In the genomic region with DNA sequence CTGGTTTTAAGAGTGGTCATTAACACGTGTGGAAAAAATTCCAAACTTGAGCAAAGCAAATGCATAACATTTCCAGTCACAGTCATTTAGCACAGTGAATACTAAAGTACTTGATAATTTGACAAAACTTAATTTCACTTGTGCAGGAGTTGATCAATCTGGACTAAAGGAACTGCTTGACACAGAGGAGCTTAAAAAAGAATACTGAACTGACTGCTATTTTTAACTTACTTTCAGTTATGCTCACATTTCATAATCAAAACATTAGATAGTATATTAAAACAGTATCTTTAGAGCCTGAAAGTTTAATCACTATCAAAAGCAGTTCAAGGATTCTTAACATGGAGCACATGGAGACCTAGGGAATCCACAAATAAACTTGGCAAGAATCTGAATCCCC, we compare ENCODE assay signal across 13 cellular contexts. TPM values are rescaled to one million over a fixed set of nuclear protein-coding genes. Genes with fewer than 3 reads are reported as not detected.
A peak's percentile ranks its signal among the peaks of the same experiment; 100 is the strongest.
DNase-seq lines count a peak whose midpoint lies in the region; ATAC-seq and TF ChIP-seq lines count a peak whose summit lies in the region.
"Had no signal": no experiment of that assay in that cellular context is flagged by ENCODE, and none has a peak within 500 bp of the region (broad histone marks: within the 10 kb centered on the region; RNA-seq: fewer than 3 reads in every experiment).

No MANE protein-coding gene starts in this region.

- H3K36me3 Mint-ChIP-seq in activated T-cell treated with anti-CD3 and anti-CD28 coated beads, Interleukin-2, amount 50 U/mL, for 24 hours (ENCODE audit: low read depth) = peaks cover 41% of the 10 kb centered on the region
- H3K36me3 Mint-ChIP-seq in activated CD4-positive, alpha-beta memory T cell treated with anti-CD3 and anti-CD28 coated beads for 36 hours = peaks cover 2% of the 10 kb centered on the region

- POLR2A ChIA-PET in activated CD4-positive, alpha-beta memory T cell treated with anti-CD3 and anti-CD28 coated beads for 36 hours (lab: Charles Lee) = interaction anchor here (1.0 to 1.1 kb wide), 2 partner anchors 8 to 15 kb away, joined by 3 to 4 read pairs; no protein-coding TSS in a partner anchor

- TF ChIP-seq CTCF in left lung (IDR thresholded peaks at IDR 0.05) (no peak), transverse colon (IDR thresholded peaks at IDR 0.05) (no peak)

- H3K36me3 ChIP-seq in left lung (no peaks in the 10 kb centered on the region), transverse colon (no peaks in the 10 kb centered on the region)
- H3K36me3 ChIP-seq: colonic mucosa had no signal

- TF ChIP-seq POLR2A in transverse colon (IDR thresholded peaks at IDR 0.05) = no peak

- no peak for TF ChIP-seq EP300 in transverse colon (IDR thresholded peaks at IDR 0.05; ENCODE audit: low read depth)

- H3K27me3 ChIP-seq in left lung (no peaks in the 10 kb centered on the region), transverse colon (no peaks in the 10 kb centered on the region)
- H3K27me3 ChIP-seq: colonic mucosa had no signal

- peak; percentile 9 for ATAC-seq in left lung
- no peak for ATAC-seq in HG02852 (IDR thresholded peaks at IDR 0.05; ENCODE audit: unreplicated experiment)
- ATAC-seq in HG03378 (IDR thresholded peaks at IDR 0.05; ENCODE audit: unreplicated experiment) = no peak
- ATAC-seq: naive thymus-derived CD4-positive, alpha-beta T cell had no signal

- peaks cover 0 to 72% of the 10 kb centered on the region in 2 donors for H3K4me1 ChIP-seq in left lung
- peaks cover 0 to 68% (median 18%) of the 10 kb centered on the region in 4 donors for H3K4me1 ChIP-seq in transverse colon

- 30 to 42% methylated on average over 1 of the region's 1 CpG for WGBS in transverse colon (ENCODE audit: low coverage in 1 of 2), 2 donors

- no peak overlapping the region for H3K4me3 Mint-ChIP-seq in activated T-cell treated with anti-CD3 and anti-CD28 coated beads, Interleukin-2, amount 50 U/mL, for 24 hours
- no peak overlapping the region for H3K4me3 Mint-ChIP-seq in activated CD4-positive, alpha-beta memory T cell treated with anti-CD3 and anti-CD28 coated beads for 36 hours
- H3K4me3 Mint-ChIP-seq: activated naive CD8-positive, alpha-beta T cell treated with anti-CD3 and anti-CD28 coated beads for 36 hours had no signal

- no peak overlapping the region for H3K27ac ChIP-seq in left lung
- peak overlapping the region in 3 of 4 donors; percentile 18 to 43 (median 22) for H3K27ac ChIP-seq in transverse colon
- H3K27ac ChIP-seq: colonic mucosa had no signal

- no peak for DNase-seq in activated T-cell treated with anti-CD3 and anti-CD28 coated beads, Interleukin-2, amount 50 U/mL, for 24 hours
- DNase-seq in activated T-cell treated with anti-CD3 and anti-CD28 coated beads, Interleukin-2, amount 50 U/mL, for 1 hour = no peak
- DNase-seq in amniotic epithelial cell (ENCODE audit: low read depth) (peak; percentile 24), left lung (no peak), transverse colon (no peak)
- DNase-seq in activated CD4-positive, alpha-beta memory T cell treated with anti-CD3 and anti-CD28 coated beads for 36 hours = no peak
- DNase-seq: activated naive CD8-positive, alpha-beta T cell treated with anti-CD3 and anti-CD28 coated beads for 36 hours; colonic mucosa; naive thymus-derived CD4-positive, alpha-beta T cell; NCI-H446; RPMI8226 had no signal

- CTCF ChIA-PET in activated CD4-positive, alpha-beta memory T cell treated with anti-CD3 and anti-CD28 coated beads for 36 hours (lab: Charles Lee) = interaction anchor here (1.1 to 6.3 kb wide), 3 partner anchors 9 to 26 kb away, joined by 3 to 72 read pairs (median 5); no protein-coding TSS in a partner anchor

- in situ Hi-C loops in transverse colon (cut with MboI; ENCODE audit: low pct_ligation_motif_present in 1 of 4, low pct_unique_long_range_greater_than_20kb in 1 of 4, low sequenced_read_pairs in 3 of 4) = no loop called here

- no peaks in the 10 kb centered on the region for H3K9me3 Mint-ChIP-seq in activated T-cell treated with anti-CD3 and anti-CD28 coated beads, Interleukin-2, amount 50 U/mL, for 24 hours
- H3K9me3 Mint-ChIP-seq in activated CD4-positive, alpha-beta memory T cell treated with anti-CD3 and anti-CD28 coated beads for 36 hours = no peaks in the 10 kb centered on the region
- H3K9me3 Mint-ChIP-seq: activated naive CD8-positive, alpha-beta T cell treated with anti-CD3 and anti-CD28 coated beads for 36 hours; naive thymus-derived CD4-positive, alpha-beta T cell had no signal

- H3K9me3 ChIP-seq in left lung (no peaks in the 10 kb centered on the region), transverse colon (no peaks in the 10 kb centered on the region)
- H3K9me3 ChIP-seq: colonic mucosa had no signal

- intact Hi-C loops in left lung (cut with DNase I) = no loop called here
- intact Hi-C loops in transverse colon (cut with DNase I; ENCODE audit: low total_unique reads) = no loop called here
- intact Hi-C loops in activated CD4-positive, alpha-beta memory T cell treated with anti-CD3 and anti-CD28 coated beads for 36 hours (cut with micrococcal nuclease) = no loop called here

- peak overlapping the region; percentile 11 for H3K27ac Mint-ChIP-seq in activated T-cell treated with anti-CD3 and anti-CD28 coated beads, Interleukin-2, amount 50 U/mL, for 24 hours
- no peak overlapping the region for H3K27ac Mint-ChIP-seq in activated CD4-positive, alpha-beta memory T cell treated with anti-CD3 and anti-CD28 coated beads for 36 hours
- H3K27ac Mint-ChIP-seq: activated naive CD8-positive, alpha-beta T cell treated with anti-CD3 and anti-CD28 coated beads for 36 hours had no signal

- H3K27me3 Mint-ChIP-seq in activated T-cell treated with anti-CD3 and anti-CD28 coated beads, Interleukin-2, amount 50 U/mL, for 24 hours = no peaks in the 10 kb centered on the region
- no peaks in the 10 kb centered on the region for H3K27me3 Mint-ChIP-seq in activated CD4-positive, alpha-beta memory T cell treated with anti-CD3 and anti-CD28 coated beads for 36 hours
- H3K27me3 Mint-ChIP-seq: activated naive CD8-positive, alpha-beta T cell treated with anti-CD3 and anti-CD28 coated beads for 36 hours; naive thymus-derived CD4-positive, alpha-beta T cell had no signal

- H3K4me3 ChIP-seq in left lung = no peak overlapping the region
- H3K4me3 ChIP-seq in transverse colon = no peak overlapping the region
- H3K4me3 ChIP-seq: colonic mucosa had no signal

- peaks cover 86% of the 10 kb centered on the region for H3K4me1 Mint-ChIP-seq in activated T-cell treated with anti-CD3 and anti-CD28 coated beads, Interleukin-2, amount 50 U/mL, for 24 hours (ENCODE audit: low read depth)
- peaks cover 79% of the 10 kb centered on the region for H3K4me1 Mint-ChIP-seq in activated CD4-positive, alpha-beta memory T cell treated with anti-CD3 and anti-CD28 coated beads for 36 hours (ENCODE audit: low read depth)

RNA-seq across cellular contexts. Expression of gene UBE2N, which starts 7.4 kb away (rescaled TPM):
- total RNA-seq in left lung (10 to 100 TPM; 82.2 to 99.0 TPM), transverse colon (10 to 100 TPM in 3 of 4 donors, 1 to 10 TPM in 1; 2.0 to 39.0 (median 22.3) TPM)
- total RNA-seq in activated CD4-positive, alpha-beta memory T cell treated with anti-CD3 and anti-CD28 coated beads for 36 hours = 100 to 1,000 TPM; 177 TPM

RNA-seq across cellular contexts. Expression of gene MRPL42, which starts 33.0 kb away (rescaled TPM):
- total RNA-seq in left lung (10 to 100 TPM; 59.9 to 65.6 TPM), transverse colon (10 to 100 TPM; 10.5 to 45.1 (median 27.2) TPM)
- 10 to 100 TPM; 65.0 to 67.6 TPM for total RNA-seq in activated CD4-positive, alpha-beta memory T cell treated with anti-CD3 and anti-CD28 coated beads for 36 hours

RNA-seq across cellular contexts. Expression of gene NUDT4, which starts 56.6 kb away (rescaled TPM):
- total RNA-seq in left lung (10 to 100 TPM; 46.6 to 48.0 TPM), transverse colon (100 to 1,000 TPM in 2 of 4 donors, 10 to 100 TPM in 2; 65.3 to 111 (median 90.9) TPM)
- total RNA-seq in activated CD4-positive, alpha-beta memory T cell treated with anti-CD3 and anti-CD28 coated beads for 36 hours = 10 to 100 TPM; 58.2 TPM

Comparison
In these comparisons a context has a peak if more than half of its experiments do, and no peak if none do; other contexts are left out.
1. H3K27ac ChIP-seq: peak in transverse colon (3 of 4); none in left lung (0 of 2).